Comparison of ENCODE assay signal across 2 cellular contexts in genomic region chr22:21564411-21564810, GRCh38.
A peak's percentile ranks its signal among the peaks of the same experiment; 100 is the strongest.
TF ChIP-seq lines count a peak whose summit lies in the region.

No MANE protein-coding gene starts in this region.

TF ChIP-seq in IMR-90, 13 proteins besides CTCF, POLR2A, EP300 and RAD21:
- TF ChIP-seq, protein P1, sequence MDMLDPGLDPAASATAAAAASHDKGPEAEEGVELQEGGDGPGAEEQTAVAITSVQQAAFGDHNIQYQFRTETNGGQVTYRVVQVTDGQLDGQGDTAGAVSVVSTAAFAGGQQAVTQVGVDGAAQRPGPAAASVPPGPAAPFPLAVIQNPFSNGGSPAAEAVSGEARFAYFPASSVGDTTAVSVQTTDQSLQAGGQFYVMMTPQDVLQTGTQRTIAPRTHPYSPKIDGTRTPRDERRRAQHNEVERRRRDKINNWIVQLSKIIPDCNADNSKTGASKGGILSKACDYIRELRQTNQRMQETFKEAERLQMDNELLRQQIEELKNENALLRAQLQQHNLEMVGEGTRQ (IDR thresholded peaks at IDR 0.05; ENCODE audit: low read depth, low read length): no peak
- no peak for TF ChIP-seq MAZ (IDR thresholded peaks at IDR 0.05; ENCODE audit: borderline replicate concordance, low read depth, low read length)
- TF ChIP-seq CEBPB (IDR thresholded peaks at IDR 0.05; ENCODE audit: low read depth, low read length): no peak
- TF ChIP-seq MXI1 (IDR thresholded peaks at IDR 0.05; ENCODE audit: borderline replicate concordance, low read depth, low read length): no peak
- TF ChIP-seq RCOR1 (IDR thresholded peaks at IDR 0.05; ENCODE audit: insufficient replicate concordance, low read length): no peak
- TF ChIP-seq, protein P2, sequence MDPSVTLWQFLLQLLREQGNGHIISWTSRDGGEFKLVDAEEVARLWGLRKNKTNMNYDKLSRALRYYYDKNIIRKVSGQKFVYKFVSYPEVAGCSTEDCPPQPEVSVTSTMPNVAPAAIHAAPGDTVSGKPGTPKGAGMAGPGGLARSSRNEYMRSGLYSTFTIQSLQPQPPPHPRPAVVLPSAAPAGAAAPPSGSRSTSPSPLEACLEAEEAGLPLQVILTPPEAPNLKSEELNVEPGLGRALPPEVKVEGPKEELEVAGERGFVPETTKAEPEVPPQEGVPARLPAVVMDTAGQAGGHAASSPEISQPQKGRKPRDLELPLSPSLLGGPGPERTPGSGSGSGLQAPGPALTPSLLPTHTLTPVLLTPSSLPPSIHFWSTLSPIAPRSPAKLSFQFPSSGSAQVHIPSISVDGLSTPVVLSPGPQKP (IDR thresholded peaks at IDR 0.05; ENCODE audit: borderline replicate concordance, low read depth, low read length): no peak
- no peak for TF ChIP-seq NFE2L2 (IDR thresholded peaks at IDR 0.05; ENCODE audit: low read depth, low read length)
- no peak for TF ChIP-seq MAFK (IDR thresholded peaks at IDR 0.05; ENCODE audit: low read depth, low read length)
- TF ChIP-seq CHD1 (IDR thresholded peaks at IDR 0.05; ENCODE audit: low read depth, low read length): no peak
- no peak for TF ChIP-seq RFX5 (IDR thresholded peaks at IDR 0.05; ENCODE audit: low read depth, low read length)
- no peak for TF ChIP-seq FOS (IDR thresholded peaks at IDR 0.05; ENCODE audit: low read depth, low read length)
TF ChIP-seq in IMR-90: peak in this region for 0.

TF ChIP-seq in HepG2, 621 proteins besides CTCF, POLR2A, EP300 and RAD21:
- TF ChIP-seq GABPA (IDR thresholded peaks at IDR 0.05; ENCODE audit: low read depth, low read length) (peak; percentile 24; the same call in 1 of the 2 replicates), GABPA (CRISPR knock-in tag; IDR thresholded peaks at IDR 0.05; ENCODE audit: low read depth) (peak; percentile 79), GABPB1 (CRISPR knock-in tag; IDR thresholded peaks at IDR 0.05) (peak; percentile 70), ZNF17 (CRISPR knock-in tag; IDR thresholded peaks at IDR 0.05) (no peak), TEAD3 (CRISPR knock-in tag; optimal IDR thresholded peaks at IDR 0.05; ENCODE audit: borderline replicate concordance) (peak; percentile 21), ESRRA (CRISPR knock-in tag; IDR thresholded peaks at IDR 0.05; ENCODE audit: low read depth) (no peak), NR2C2 (CRISPR knock-in tag; IDR thresholded peaks at IDR 0.05; ENCODE audit: borderline replicate concordance) (peak; percentile 88), SIN3A (IDR thresholded peaks at IDR 0.05; ENCODE audit: borderline replicate concordance, low read depth, low read length) (no peak), PCBP2 (optimal IDR thresholded peaks at IDR 0.05; ENCODE audit: low read depth, low read length, poor library complexity, severe bottlenecking) (no peak)
